ENCODE assay signal across 8 cellular contexts in the genomic region with DNA sequence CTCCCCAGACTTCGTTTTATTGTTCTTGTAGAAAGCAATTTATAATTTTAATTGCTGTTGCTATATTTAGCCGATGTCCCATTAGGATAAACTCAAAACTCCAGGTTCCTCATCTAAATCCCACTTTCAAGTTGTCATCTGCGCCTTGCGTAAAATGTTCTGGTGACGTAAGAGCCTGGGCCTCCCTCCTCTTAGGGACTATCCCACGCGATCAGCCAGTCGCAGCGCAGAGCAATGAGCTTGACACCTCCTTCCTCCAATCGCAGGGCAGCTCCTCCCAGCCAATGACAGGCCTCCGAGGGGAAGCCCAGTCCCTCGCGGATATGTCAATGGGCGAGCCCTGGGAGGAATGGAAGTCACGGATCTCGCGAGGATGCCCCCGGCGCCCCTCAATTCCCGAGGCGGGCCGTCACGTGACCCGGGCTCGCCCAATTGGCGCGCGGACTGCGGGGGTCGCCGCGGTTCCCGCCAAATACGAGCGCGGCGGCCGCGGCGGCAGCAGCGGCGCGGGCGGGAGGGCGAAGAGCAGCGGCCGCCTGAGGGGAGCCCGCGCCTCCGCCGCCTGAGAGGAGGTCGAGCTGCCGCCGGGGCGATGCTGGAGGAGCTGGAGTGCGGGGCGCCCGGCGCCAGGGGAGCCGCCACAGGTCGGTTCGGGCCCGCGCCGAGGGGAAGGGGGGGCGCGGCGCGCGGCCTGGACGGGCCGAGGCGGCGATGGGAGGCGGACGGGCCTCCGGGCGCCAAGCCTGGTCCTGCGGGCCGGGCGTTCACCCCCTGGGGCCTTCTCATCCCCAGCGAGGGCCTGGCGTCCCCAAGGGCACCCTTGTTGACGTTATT. TPM values are rescaled to one million over a fixed set of nuclear protein-coding genes. Genes with fewer than 3 reads are reported as not detected.
A peak's percentile ranks its signal among the peaks of the same experiment; 100 is the strongest.
DNase-seq lines count a peak whose midpoint lies in the region; ATAC-seq and TF ChIP-seq lines count a peak whose summit lies in the region.

A gene with protein sequence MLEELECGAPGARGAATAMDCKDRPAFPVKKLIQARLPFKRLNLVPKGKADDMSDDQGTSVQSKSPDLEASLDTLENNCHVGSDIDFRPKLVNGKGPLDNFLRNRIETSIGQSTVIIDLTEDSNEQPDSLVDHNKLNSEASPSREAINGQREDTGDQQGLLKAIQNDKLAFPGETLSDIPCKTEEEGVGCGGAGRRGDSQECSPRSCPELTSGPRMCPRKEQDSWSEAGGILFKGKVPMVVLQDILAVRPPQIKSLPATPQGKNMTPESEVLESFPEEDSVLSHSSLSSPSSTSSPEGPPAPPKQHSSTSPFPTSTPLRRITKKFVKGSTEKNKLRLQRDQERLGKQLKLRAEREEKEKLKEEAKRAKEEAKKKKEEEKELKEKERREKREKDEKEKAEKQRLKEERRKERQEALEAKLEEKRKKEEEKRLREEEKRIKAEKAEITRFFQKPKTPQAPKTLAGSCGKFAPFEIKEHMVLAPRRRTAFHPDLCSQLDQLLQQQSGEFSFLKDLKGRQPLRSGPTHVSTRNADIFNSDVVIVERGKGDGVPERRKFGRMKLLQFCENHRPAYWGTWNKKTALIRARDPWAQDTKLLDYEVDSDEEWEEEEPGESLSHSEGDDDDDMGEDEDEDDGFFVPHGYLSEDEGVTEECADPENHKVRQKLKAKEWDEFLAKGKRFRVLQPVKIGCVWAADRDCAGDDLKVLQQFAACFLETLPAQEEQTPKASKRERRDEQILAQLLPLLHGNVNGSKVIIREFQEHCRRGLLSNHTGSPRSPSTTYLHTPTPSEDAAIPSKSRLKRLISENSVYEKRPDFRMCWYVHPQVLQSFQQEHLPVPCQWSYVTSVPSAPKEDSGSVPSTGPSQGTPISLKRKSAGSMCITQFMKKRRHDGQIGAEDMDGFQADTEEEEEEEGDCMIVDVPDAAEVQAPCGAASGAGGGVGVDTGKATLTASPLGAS (plus strand): TSS at position 470 of the 834 bp plus-strand sequence. CDS start 123 bp downstream, at position 593.

- no peaks in the 10 kb centered on the region for H3K9me3 ChIP-seq in ascending aorta
- no peaks in the 10 kb centered on the region for H3K9me3 ChIP-seq in right cardiac atrium (ENCODE audit: control insufficient read depth, low read length)
- H3K9me3 ChIP-seq in vagina, result no peaks in the 10 kb centered on the region

- TF ChIP-seq POLR2A in vagina (IDR thresholded peaks at IDR 0.05), result peak in 1 of 2 donors; percentile 75

- H3K27me3 ChIP-seq in ascending aorta (no peaks in the 10 kb centered on the region), right cardiac atrium (ENCODE audit: control insufficient read depth, insufficient read depth) (no peaks in the 10 kb centered on the region), vagina (no peaks in the 10 kb centered on the region)

- DNase-seq in NCI-H187 treated with DMSO at 0.1 percent for 48 hours (lab: John Stamatoyannopoulos, UW) (peak; percentile 99), ascending aorta (ENCODE audit: low spot score in 2 of 2) (peak; percentile 99 to 100), right cardiac atrium (peak; percentile 99 to 100 (median 99)), pulmonary artery endothelial cell (ENCODE audit: low read depth, low spot score) (peak; percentile 100), vagina (ENCODE audit: extremely low spot score in 2 of 2) (peak; percentile 100)

- peak within 1 kb of the TSS; percentile 83 to 89 for H3K27ac ChIP-seq in ascending aorta
- H3K27ac ChIP-seq in right cardiac atrium (ENCODE audit: low read length), result peak within 1 kb of the TSS; percentile 27
- H3K27ac ChIP-seq in vagina, result peak within 1 kb of the TSS; percentile 89

- WGBS in right cardiac atrium, result under 1% methylated on average over 84 of the region's 84 CpGs

- TF ChIP-seq CTCF in ascending aorta (IDR thresholded peaks at IDR 0.05) (no peak), vagina (IDR thresholded peaks at IDR 0.05) (no peak)

- ATAC-seq in GM18499 (IDR thresholded peaks at IDR 0.05; ENCODE audit: insufficient read depth, unreplicated experiment), result peak; percentile 90
- ATAC-seq in HG02943 (IDR thresholded peaks at IDR 0.05; ENCODE audit: low read depth, unreplicated experiment), result peak; percentile 76
- ATAC-seq in right cardiac atrium, result peak; percentile 97 to 98

- no peaks in the 10 kb centered on the region for H3K36me3 ChIP-seq in ascending aorta
- no peaks in the 10 kb centered on the region for H3K36me3 ChIP-seq in vagina

- H3K4me1 ChIP-seq in ascending aorta (peaks cover 7 to 12% of the 10 kb centered on the region in 2 donors), right cardiac atrium (ENCODE audit: control insufficient read depth, insufficient read depth, low read length) (peaks cover 5% of the 10 kb centered on the region), vagina (peaks cover 45% of the 10 kb centered on the region)

- H3K4me3 ChIP-seq in ascending aorta, result peak within 1 kb of the TSS; percentile 78 to 85
- peak within 1 kb of the TSS; percentile 69 for H3K4me3 ChIP-seq in right cardiac atrium (ENCODE audit: low read length)
- H3K4me3 ChIP-seq in vagina, result peak within 1 kb of the TSS; percentile 63 to 73

- intact Hi-C loops in T-helper 2 cell treated with Interferon-gamma antibody and Interleukin-4, amounts not matched to agents 100 ng/mL and 5 ng/mL, for 36 hours (cut with micrococcal nuclease), result loop anchor here (1.0 to 2.0 kb wide), 4 partner anchors 22 to 336 kb away; a partner anchor contains a TSS
- intact Hi-C loops in ascending aorta (cut with DNase I) (loop anchor here (1.0 to 5.0 kb wide), 6 partner anchors 28 to 220 kb away; a partner anchor contains a TSS), right cardiac atrium (cut with DNase I) (loop anchor here in 1 of 4 donors (5.0 to 10.0 kb wide), 2 partner anchors 52 to 135 kb away; a partner anchor contains a TSS), vagina (cut with DNase I) (no loop called here)

RNA-seq across cellular contexts. Expression of the gene that starts here (rescaled TPM):
- 96.5 and 102 TPM in 2 replicates for total RNA-seq in T-helper 2 cell treated with Interferon-gamma antibody and Interleukin-4, amounts not matched to agents 100 ng/mL and 5 ng/mL, for 36 hours
- 0.85 TPM for total RNA-seq in ascending aorta
- 1 to 10 TPM; 5.4 to 7.7 (median 6.2) TPM for total RNA-seq in right cardiac atrium
- 4.3 TPM for polyA plus RNA-seq in right cardiac atrium
- total RNA-seq in pulmonary artery endothelial cell, result 23.1 and 29.8 TPM in 2 replicates
- 21.4 TPM for total RNA-seq in vagina

Comparison
In these comparisons a context has a peak if more than half of its experiments do, and no peak if none do; other contexts are left out.
1. Peak in every context shown above with its lines: DNase-seq, ATAC-seq, H3K4me3 ChIP-seq and H3K27ac ChIP-seq.
2. Peak in DNase-seq, H3K4me3 ChIP-seq and H3K27ac ChIP-seq in ascending aorta; RNA of the gene not detected or under 1 TPM.
3. H3K27ac ChIP-seq: peak in every context shown above with its lines; median percentile 89 in vagina; 86 in ascending aorta; 27 in right cardiac atrium.